ENCODE assay signal across 18 cellular contexts in the genomic region with DNA sequence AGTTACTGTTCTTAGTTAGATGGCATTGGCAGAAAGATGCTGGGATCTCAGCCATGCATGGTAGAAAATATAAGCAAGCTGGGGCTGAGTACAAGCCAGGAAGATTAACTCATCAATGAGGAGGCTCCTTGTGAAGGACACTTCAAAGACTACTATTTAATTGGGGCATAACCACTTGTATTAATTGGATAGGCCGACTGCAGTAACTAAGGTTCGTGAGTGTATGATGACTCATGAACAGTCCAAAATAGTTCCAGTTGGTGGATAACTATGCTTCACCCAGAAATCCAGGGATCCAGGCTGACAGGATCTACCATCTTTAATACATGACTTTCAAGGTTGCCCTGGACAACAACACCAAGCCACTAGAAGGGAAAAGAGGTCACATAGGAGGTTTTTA.
DNase-seq lines count a peak whose midpoint lies in the region; TF ChIP-seq lines count a peak whose summit lies in the region.
"Had no signal": no experiment of that assay in that cellular context is flagged by ENCODE, and none has a peak within 500 bp of the region (broad histone marks: within the 10 kb centered on the region; RNA-seq: fewer than 3 reads in every experiment).

No MANE protein-coding gene starts in this region.

- H3K9me3 Mint-ChIP-seq in HFFc6 (peaks cover 9% of the 10 kb centered on the region; the same call in 1 of the 2 replicates), neural crest cell (peaks cover 4% of the 10 kb centered on the region)
- H3K9me3 Mint-ChIP-seq: H9 had no signal

- H3K27me3 Mint-ChIP-seq in HFFc6 (ENCODE audit: insufficient read depth) (no peaks in the 10 kb centered on the region; the same call in 1 of the 2 replicates), neural crest cell (ENCODE audit: low read depth) (no peaks in the 10 kb centered on the region)

- no peak overlapping the region for H3K4me3 Mint-ChIP-seq in HFFc6
- H3K4me3 Mint-ChIP-seq in neural crest cell, result no peak overlapping the region
- H3K4me3 Mint-ChIP-seq: H9 had no signal

- H3K4me1 Mint-ChIP-seq in HFFc6 (ENCODE audit: low read depth), result peaks cover 7% of the 10 kb centered on the region; the same call in 1 of the 2 replicates
- peaks cover 21% of the 10 kb centered on the region for H3K4me1 Mint-ChIP-seq in neural crest cell

- DNase-seq in HFFc6, result peak; percentile 0
- DNase-seq in NCI-H446 treated with DMSO at 0.1 percent for 48 hours (lab: John Stamatoyannopoulos, UW), result peak; percentile 32
- peak; percentile 13 for DNase-seq in astrocyte of the hippocampus (ENCODE audit: low read depth, low spot score)
- no peak for DNase-seq in neural crest cell (ENCODE audit: low read depth, low spot score)
- no peak for DNase-seq in activated CD8-positive, alpha-beta memory T cell treated with anti-CD3 and anti-CD28 coated beads, Interleukin-2, amount 50 U/mL, for 48 hours
- no peak for DNase-seq in COLO829 (ENCODE audit: low spot score)
- DNase-seq in GOT3 (lab: John Stamatoyannopoulos, UW), result no peak
- DNase-seq: ACHN; DND-41; GF-D8; H9; NCI-H1694 treated with DMSO at 0.1 percent for 48 hours; NCI-H226; NCI-H748 treated with DMSO at 0.1 percent for 48 hours; NK-92 treated with Interleukin-12 subunit alpha and Interleukin-12 subunit beta, amount 100 ng/mL, for 24 hours; Peyer's patch; Right ventricle myocardium superior; SK-N-SH had no signal

- H3K36me3 Mint-ChIP-seq in HFFc6 (ENCODE audit: low read depth) (no peaks in the 10 kb centered on the region), neural crest cell (ENCODE audit: low read depth) (no peaks in the 10 kb centered on the region)

- H3K27ac Mint-ChIP-seq in HFFc6 (no peak overlapping the region), neural crest cell (ENCODE audit: unreplicated experiment) (peak overlapping the region; percentile 20)

- no peak for TF ChIP-seq CTCF in HFFc6 (IDR thresholded peaks at IDR 0.05)
- TF ChIP-seq CTCF in neural crest cell (conservative IDR thresholded peaks at IDR 0.05), result no peak

Comparison
In these comparisons a context has a peak if more than half of its experiments do, and no peak if none do; other contexts are left out.
1. DNase-seq: peak in HFFc6 (single experiment), NCI-H446 treated with DMSO at 0.1 percent for 48 hours (single experiment) and astrocyte of the hippocampus (single experiment); none in neural crest cell (single experiment), activated CD8-positive, alpha-beta memory T cell treated with anti-CD3 and anti-CD28 coated beads, Interleukin-2, amount 50 U/mL, for 48 hours (single experiment), COLO829 (single experiment) and GOT3 (single experiment).